ENCODE assay signal across 17 cellular contexts in the genomic region with DNA sequence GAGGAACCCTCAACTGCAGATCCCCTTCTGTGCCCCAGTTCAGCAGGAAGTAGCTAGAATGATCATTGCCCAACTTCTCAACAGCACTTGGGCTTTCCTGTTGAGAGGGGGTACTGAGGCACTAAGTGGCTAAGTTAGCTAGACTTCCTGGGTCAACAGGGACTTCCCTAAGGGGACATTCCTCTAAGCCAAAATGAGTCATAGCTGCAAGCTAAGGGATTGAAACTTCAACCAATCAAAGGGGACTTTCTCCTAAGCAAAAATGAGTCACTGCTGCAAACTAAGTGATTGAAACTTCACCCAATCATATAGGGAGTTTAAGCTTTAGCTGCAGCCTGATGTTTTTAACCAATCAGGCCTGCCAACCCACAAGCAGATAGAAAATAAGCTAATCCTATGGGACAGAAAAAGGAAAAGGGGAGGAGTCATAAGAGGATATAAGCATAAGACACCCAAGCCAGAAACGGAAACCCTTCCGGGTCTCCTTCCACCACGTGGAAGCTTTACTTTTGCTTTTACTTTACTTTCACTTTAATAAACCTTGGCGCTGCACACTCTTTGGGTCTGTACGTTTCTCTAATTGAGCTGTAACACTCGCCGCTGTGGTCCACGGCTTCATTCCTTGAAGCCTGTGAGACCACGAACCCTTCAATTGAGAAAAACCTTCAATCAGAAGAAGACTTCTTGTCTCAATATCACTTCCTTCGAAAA.
DNase-seq lines count a peak whose midpoint lies in the region; ATAC-seq and TF ChIP-seq lines count a peak whose summit lies in the region.
"Had no signal": no experiment of that assay in that cellular context is flagged by ENCODE, and none has a peak within 500 bp of the region (broad histone marks: within the 10 kb centered on the region; RNA-seq: fewer than 3 reads in every experiment).

No MANE protein-coding gene starts in this region.

- no peaks in the 10 kb centered on the region for H3K36me3 ChIP-seq in A673 (ENCODE audit: insufficient read depth, low read length, poor library complexity, severe bottlenecking)
- H3K36me3 ChIP-seq: adrenal gland, heart right ventricle, thoracic aorta had no signal

- no peaks in the 10 kb centered on the region for H3K4me1 Mint-ChIP-seq in central memory CD8-positive, alpha-beta T cell

- ATAC-seq in GM18867 (IDR thresholded peaks at IDR 0.05; ENCODE audit: unreplicated experiment) (peak; percentile 38), GM21529 (IDR thresholded peaks at IDR 0.05; ENCODE audit: unreplicated experiment) (no peak), GM18505 (IDR thresholded peaks at IDR 0.05; ENCODE audit: unreplicated experiment) (no peak), GM18858 (IDR thresholded peaks at IDR 0.05; ENCODE audit: unreplicated experiment) (no peak)
- no peak for ATAC-seq in central memory CD8-positive, alpha-beta T cell (replicated peaks; ENCODE audit: extremely low read depth, poor library complexity, severe bottlenecking)
- ATAC-seq: heart right ventricle, WTC11 had no signal

- H3K36me3 Mint-ChIP-seq in central memory CD8-positive, alpha-beta T cell (ENCODE audit: insufficient read depth), result no peaks in the 10 kb centered on the region

- intact Hi-C loops in A673 (cut with micrococcal nuclease; ENCODE audit: unreplicated experiment), result no loop called here

- DNase-seq in A673 (ENCODE audit: low spot score), result peak; percentile 26
- DNase-seq in NB4 (ENCODE audit: low read depth), result peak; percentile 5
- no peak for DNase-seq in central memory CD8-positive, alpha-beta T cell (ENCODE audit: low spot score in 2 of 2)
- no peak for DNase-seq in dedifferentiated amniotic fluid mesenchymal stem cell (ENCODE audit: extremely low spot score)
- DNase-seq: adrenal gland; GOT3; heart right ventricle; kidney glomerular epithelial cell; NCI-H2171 treated with DMSO at 0.1 percent for 48 hours; stimulated activated CD4-positive, alpha-beta T cell treated with anti-CD3 and anti-CD28 coated beads, Interleukin-12 subunit alpha, Interleukin-12 subunit beta, amount 100 ng/mL, for 4 hours had no signal

- H3K9me3 ChIP-seq in A673 (ENCODE audit: low read depth, low read length, poor library complexity, severe bottlenecking), result no peaks in the 10 kb centered on the region
- H3K9me3 ChIP-seq: adrenal gland, thoracic aorta had no signal

- no peaks in the 10 kb centered on the region for H3K4me1 ChIP-seq in A673 (ENCODE audit: insufficient read depth, low read length, poor library complexity, severe bottlenecking)
- H3K4me1 ChIP-seq: adrenal gland, heart right ventricle had no signal

- TF ChIP-seq POLR2A in NB4 (IDR thresholded peaks at IDR 0.05; ENCODE audit: extremely low read depth, insufficient read length) (no peak), GM18505 (IDR thresholded peaks at IDR 0.05; ENCODE audit: borderline replicate concordance, extremely low read depth, insufficient read depth, insufficient read length) (no peak)

- no peak overlapping the region for H3K27ac ChIP-seq in A673 (ENCODE audit: low read depth, low read length, poor library complexity, severe bottlenecking)
- H3K27ac ChIP-seq: adrenal gland, heart right ventricle, HL-60, thoracic aorta had no signal

- BruUV-seq in A673 (replicated peaks; lab: Mats Ljungman, UMichigan), result no TSS peak

- H3K27ac Mint-ChIP-seq in central memory CD8-positive, alpha-beta T cell (ENCODE audit: low read depth), result no peak overlapping the region
- H3K27ac Mint-ChIP-seq: WTC11 had no signal

- peak overlapping the region; percentile 50 for H3K4me3 Mint-ChIP-seq in central memory CD8-positive, alpha-beta T cell
- H3K4me3 Mint-ChIP-seq: WTC11 had no signal

- CTCF ChIA-PET in A673 (lab: Charles Lee), result no interaction called here

- peaks cover 7% of the 10 kb centered on the region for H3K9me3 Mint-ChIP-seq in central memory CD8-positive, alpha-beta T cell

- no peaks in the 10 kb centered on the region for H3K27me3 Mint-ChIP-seq in central memory CD8-positive, alpha-beta T cell

- H3K27me3 ChIP-seq in A673 (replicated peaks; ENCODE audit: insufficient read depth, low read depth, low read length, poor library complexity), result no peaks in the 10 kb centered on the region
- H3K27me3 ChIP-seq: adrenal gland, heart right ventricle had no signal

- POLR2A ChIA-PET in A673 (lab: Charles Lee; ENCODE audit: low non-redundant PET), result interaction anchor here (0.6 kb wide), 1 partner anchor 633 kb away, joined by 6 read pairs; no protein-coding TSS in a partner anchor

- TF ChIP-seq CTCF in A673 (conservative IDR thresholded peaks at IDR 0.05; ENCODE audit: low read depth, low read length), result no peak
- no peak for TF ChIP-seq CTCF in NB4 (IDR thresholded peaks at IDR 0.05; ENCODE audit: low read depth, low read length)

- H3K4me3 ChIP-seq in A673 (ENCODE audit: low read depth, low read length, poor library complexity, severe bottlenecking) (no peak overlapping the region), NB4 (ENCODE audit: low read depth, low read length) (no peak overlapping the region)
- H3K4me3 ChIP-seq: adrenal gland, heart right ventricle, thoracic aorta had no signal

Comparison
In these comparisons a context has a peak if more than half of its experiments do, and no peak if none do; other contexts are left out.
1. DNase-seq: peak in A673 (single experiment) and NB4 (single experiment); none in central memory CD8-positive, alpha-beta T cell (0 of 2) and dedifferentiated amniotic fluid mesenchymal stem cell (single experiment).